25 cellular contexts compared by ENCODE assay signal in genomic region chr2:167749641-167750040, GRCh38.
"Had no signal": no experiment of that assay in that cellular context is flagged by ENCODE, and none has a peak within 500 bp of the region (broad histone marks: within the 10 kb centered on the region; RNA-seq: fewer than 3 reads in every experiment).

No MANE protein-coding gene starts in this region.

- H3K9me3 ChIP-seq: esophagus squamous epithelium, right atrium auricular region, tibial nerve had no signal

- H3K4me3 Mint-ChIP-seq: activated B cell treated with CpG ODN at 0.5 μM for 24 hours; activated CD4-positive, alpha-beta memory T cell treated with anti-CD3 and anti-CD28 coated beads, Interleukin-2, amount 10 ng/mL, durations not matched to agents 7 days and 5 days; activated naive CD4-positive, alpha-beta T cell treated with anti-CD3 and anti-CD28 coated beads for 36 hours; activated naive CD8-positive, alpha-beta T cell treated with anti-CD3 and anti-CD28 coated beads, Interleukin-2, amount 50 U/mL, for 24 hours; mesothelial cell of epicardium; nephron progenitor cell; stimulated activated naive CD8-positive, alpha-beta T cell treated with anti-CD3 and anti-CD28 coated beads, Interleukin-15, Interleukin-2, amounts not matched to agents 100 ng/mL and 50 ng/mL, for 24 hours; T-cell had no signal

- H3K4me1 ChIP-seq: esophagus squamous epithelium, right atrium auricular region, tibial nerve had no signal

- H3K27ac Mint-ChIP-seq: activated B cell treated with CpG ODN at 0.5 μM for 24 hours; activated CD4-positive, alpha-beta memory T cell treated with anti-CD3 and anti-CD28 coated beads, Interleukin-2, amount 10 ng/mL, durations not matched to agents 7 days and 5 days; activated naive CD4-positive, alpha-beta T cell treated with anti-CD3 and anti-CD28 coated beads for 36 hours; activated naive CD8-positive, alpha-beta T cell treated with anti-CD3 and anti-CD28 coated beads, Interleukin-2, amount 50 U/mL, for 24 hours; mesothelial cell of epicardium; nephron progenitor cell; stimulated activated naive CD8-positive, alpha-beta T cell treated with anti-CD3 and anti-CD28 coated beads, Interleukin-15, Interleukin-2, amounts not matched to agents 100 ng/mL and 50 ng/mL, for 24 hours; T-cell had no signal

- H3K36me3 ChIP-seq: esophagus squamous epithelium, right atrium auricular region, tibial nerve had no signal

- H3K4me3 ChIP-seq: esophagus squamous epithelium, right atrium auricular region, tibial nerve had no signal

- H3K27ac ChIP-seq: esophagus squamous epithelium, right atrium auricular region, tibial nerve had no signal

- H3K27me3 ChIP-seq: esophagus squamous epithelium, right atrium auricular region, tibial nerve had no signal

- H3K36me3 Mint-ChIP-seq: mesothelial cell of epicardium, T-cell had no signal

- H3K27me3 Mint-ChIP-seq: activated CD4-positive, alpha-beta memory T cell treated with anti-CD3 and anti-CD28 coated beads, Interleukin-2, amount 10 ng/mL, durations not matched to agents 7 days and 5 days had no signal

- ATAC-seq: activated naive CD8-positive, alpha-beta T cell treated with anti-CD3 and anti-CD28 coated beads, Interleukin-2, amount 50 U/mL, for 24 hours; left lobe of liver; T-cell had no signal

- DNase-seq: activated B cell treated with CpG ODN at 0.5 μM for 24 hours; activated CD4-positive, alpha-beta memory T cell treated with anti-CD3 and anti-CD28 coated beads, Interleukin-2, amount 10 ng/mL, durations not matched to agents 7 days and 5 days; activated CD4-positive, alpha-beta T cell treated with anti-CD3 and anti-CD28 coated beads for 48 hours; activated naive CD4-positive, alpha-beta T cell treated with anti-CD3 and anti-CD28 coated beads for 36 hours; activated naive CD8-positive, alpha-beta T cell treated with anti-CD3 and anti-CD28 coated beads, Interleukin-2, amount 50 U/mL, for 24 hours; activated T-cell treated with anti-CD3 and anti-CD28 coated beads, Interleukin-2, amount 50 U/mL, for 1 hour; anterior cingulate cortex; cerebellar nuclear complex; effector CD4-positive, alpha-beta T cell; esophagus squamous epithelium; glutamatergic neuron; hippocampal formation; islet precursor cell; nephron progenitor cell; nucleus accumbens; posterior cingulate gyrus; stimulated activated CD4-positive, alpha-beta T cell treated with anti-CD3 and anti-CD28 coated beads, Interleukin-15, amount 100 ng/mL, for 24 hours; stimulated activated CD4-positive, alpha-beta T cell treated with anti-CD3 and anti-CD28 coated beads, Interleukin-2, amount 100 ng/mL, for 48 hours; T-cell; T-helper 9 cell had no signal

- H3K9me3 Mint-ChIP-seq: activated B cell treated with CpG ODN at 0.5 μM for 24 hours; activated CD4-positive, alpha-beta memory T cell treated with anti-CD3 and anti-CD28 coated beads, Interleukin-2, amount 10 ng/mL, durations not matched to agents 7 days and 5 days; activated naive CD4-positive, alpha-beta T cell treated with anti-CD3 and anti-CD28 coated beads for 36 hours; activated naive CD8-positive, alpha-beta T cell treated with anti-CD3 and anti-CD28 coated beads, Interleukin-2, amount 50 U/mL, for 24 hours; nephron progenitor cell; stimulated activated naive CD8-positive, alpha-beta T cell treated with anti-CD3 and anti-CD28 coated beads, Interleukin-15, Interleukin-2, amounts not matched to agents 100 ng/mL and 50 ng/mL, for 24 hours; T-cell had no signal

- H3K4me1 Mint-ChIP-seq: activated B cell treated with CpG ODN at 0.5 μM for 24 hours; activated CD4-positive, alpha-beta memory T cell treated with anti-CD3 and anti-CD28 coated beads, Interleukin-2, amount 10 ng/mL, durations not matched to agents 7 days and 5 days; activated naive CD8-positive, alpha-beta T cell treated with anti-CD3 and anti-CD28 coated beads, Interleukin-2, amount 50 U/mL, for 24 hours; T-cell had no signal
